ENCODE assay signal across 33 cellular contexts in genomic region chr15:59828262-59828661, GRCh38.
"Had no signal": no experiment of that assay in that cellular context is flagged by ENCODE, and none has a peak within 500 bp of the region (broad histone marks: within the 10 kb centered on the region; RNA-seq: fewer than 3 reads in every experiment).

No MANE protein-coding gene starts in this region.

- H3K4me1 ChIP-seq: ascending aorta, body of pancreas, Peyer's patch had no signal

- DNase-seq: activated CD4-positive, alpha-beta T cell treated with anti-CD3 and anti-CD28 coated beads for 48 hours; activated CD4-positive, alpha-beta T cell treated with anti-CD3 and anti-CD28 coated beads, Interleukin-2, amount 50 U/mL, for 4 hours; activated CD4-positive, CD25-positive, alpha-beta regulatory T cell treated with anti-CD3 and anti-CD28 coated beads, Interleukin-2, amount 50 U/mL, for 72 hours; activated effector memory CD4-positive, alpha-beta T cell treated with anti-CD3 and anti-CD28 coated beads, Interleukin-2, amount 50 U/mL, for 16 hours; activated naive CD4-positive, alpha-beta T cell treated with Interleukin-2 at 50 U/mL for 16 hours; activated naive CD8-positive, alpha-beta T cell treated with anti-CD3 and anti-CD28 coated beads, Interleukin-2, amount 50 U/mL, for 24 hours; activated T-cell treated with anti-CD3 and anti-CD28 coated beads, Interleukin-2, amount 50 U/mL, for 4 hours; amniotic stem cell; body of pancreas; cerebellar nuclear complex; KG1; MV-4-11; NCI-H1092 treated with DMSO at 0.1 percent for 48 hours; NCI-H1417 treated with DMSO at 0.1 percent for 48 hours; NCI-H1694; NCI-H2029; NCI-H2107; NCI-H2171 treated with DMSO at 0.1 percent for 48 hours; NCI-H345; NCI-H510A; NCI-H526 treated with DMSO at 0.1 percent for 48 hours; NCI-H82; NK-92 treated with Interleukin-12 subunit alpha and Interleukin-12 subunit beta, amount 100 ng/mL, for 24 hours; OCI-M1; Peyer's patch; SHP77 treated with DMSO at 0.1 percent for 48 hours; T-helper 17 cell; T-helper 9 cell had no signal

- H3K36me3 Mint-ChIP-seq: activated naive CD4-positive, alpha-beta T cell treated with anti-CD3 and anti-CD28 coated beads, Interleukin-2, amount 50 U/mL, for 72 hours; WTC11 had no signal

- H3K27me3 ChIP-seq: ascending aorta, body of pancreas, cardiac muscle cell, Peyer's patch had no signal

- H3K27ac Mint-ChIP-seq: activated naive CD4-positive, alpha-beta T cell treated with anti-CD3 and anti-CD28 coated beads, Interleukin-2, amount 50 U/mL, for 72 hours; activated naive CD8-positive, alpha-beta T cell treated with anti-CD3 and anti-CD28 coated beads, Interleukin-2, amount 50 U/mL, for 24 hours; T-helper 17 cell; WTC11 had no signal

- H3K4me3 Mint-ChIP-seq: activated naive CD8-positive, alpha-beta T cell treated with anti-CD3 and anti-CD28 coated beads, Interleukin-2, amount 50 U/mL, for 24 hours; activated T-cell treated with anti-CD3 and anti-CD28 coated beads, Interleukin-2, amount 50 U/mL, for 4 hours; T-helper 17 cell; WTC11 had no signal

- H3K36me3 ChIP-seq: ascending aorta, cardiac muscle cell, MG63, Peyer's patch had no signal

- ATAC-seq: activated naive CD4-positive, alpha-beta T cell treated with anti-CD3 and anti-CD28 coated beads, Interleukin-2, amount 50 U/mL, for 72 hours; activated naive CD8-positive, alpha-beta T cell treated with anti-CD3 and anti-CD28 coated beads, Interleukin-2, amount 50 U/mL, for 24 hours; activated T-cell treated with anti-CD3 and anti-CD28 coated beads, Interleukin-2, amount 50 U/mL, for 4 hours; body of pancreas; T-helper 17 cell; WTC11 had no signal

- H3K27ac ChIP-seq: ascending aorta, body of pancreas, cardiac muscle cell, Peyer's patch had no signal

- H3K4me3 ChIP-seq: ascending aorta, body of pancreas, cardiac muscle cell, MG63, Peyer's patch had no signal

- H3K4me1 Mint-ChIP-seq: activated naive CD8-positive, alpha-beta T cell treated with anti-CD3 and anti-CD28 coated beads, Interleukin-2, amount 50 U/mL, for 24 hours had no signal

- H3K27me3 Mint-ChIP-seq: activated naive CD8-positive, alpha-beta T cell treated with anti-CD3 and anti-CD28 coated beads, Interleukin-2, amount 50 U/mL, for 24 hours; T-helper 17 cell had no signal

- H3K9me3 ChIP-seq: ascending aorta, body of pancreas, Peyer's patch had no signal

- H3K9me3 Mint-ChIP-seq: activated naive CD4-positive, alpha-beta T cell treated with anti-CD3 and anti-CD28 coated beads, Interleukin-2, amount 50 U/mL, for 72 hours; activated naive CD8-positive, alpha-beta T cell treated with anti-CD3 and anti-CD28 coated beads, Interleukin-2, amount 50 U/mL, for 24 hours had no signal
